1 cellular context compared by ENCODE assay signal in the genomic region with DNA sequence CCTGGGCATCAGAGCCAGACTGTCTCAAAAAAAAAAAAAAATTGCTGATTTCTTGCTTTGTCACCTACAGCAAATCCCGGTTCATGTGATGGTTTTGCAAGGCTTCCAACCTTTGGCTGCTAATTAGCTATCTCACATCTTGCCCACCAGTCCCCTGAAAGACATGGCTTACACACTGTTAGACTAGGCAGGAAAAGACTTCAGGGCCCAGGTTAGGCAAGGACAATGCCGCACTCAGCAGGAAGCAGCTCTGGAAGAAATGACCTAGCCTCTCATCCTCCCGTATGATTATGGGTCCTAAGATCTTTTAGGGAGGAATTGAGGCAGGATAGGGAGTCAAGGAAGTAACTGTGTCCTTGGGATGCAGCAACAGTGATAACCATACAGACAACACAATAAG.
TF ChIP-seq lines count a peak whose summit lies in the region.

No MANE protein-coding gene starts in this region.

TF ChIP-seq in HepG2, 621 proteins besides CTCF, POLR2A, EP300 and RAD21:
- TF ChIP-seq ARNT2 (CRISPR knock-in tag; IDR thresholded peaks at IDR 0.05; ENCODE audit: low read depth) (no peak), KDM6A (CRISPR knock-in tag; IDR thresholded peaks at IDR 0.05; ENCODE audit: low read depth) (no peak), HES4 (CRISPR knock-in tag; IDR thresholded peaks at IDR 0.05; ENCODE audit: borderline replicate concordance) (no peak), ZNF749 (CRISPR knock-in tag; IDR thresholded peaks at IDR 0.05; ENCODE audit: borderline replicate concordance) (0 out of 2 replicates have a peak, but pooled peaks have one; percentile 32), ZNF264 (CRISPR knock-in tag; IDR thresholded peaks at IDR 0.05) (no peak), ZBTB49 (CRISPR knock-in tag; IDR thresholded peaks at IDR 0.05; ENCODE audit: borderline replicate concordance) (no peak), CEBPZ (IDR thresholded peaks at IDR 0.05; ENCODE audit: low read length) (no peak), CCAR2 (optimal IDR thresholded peaks at IDR 0.05; ENCODE audit: low read depth, low read length) (no peak)
